1 cellular context compared by ENCODE assay signal in the genomic region with DNA sequence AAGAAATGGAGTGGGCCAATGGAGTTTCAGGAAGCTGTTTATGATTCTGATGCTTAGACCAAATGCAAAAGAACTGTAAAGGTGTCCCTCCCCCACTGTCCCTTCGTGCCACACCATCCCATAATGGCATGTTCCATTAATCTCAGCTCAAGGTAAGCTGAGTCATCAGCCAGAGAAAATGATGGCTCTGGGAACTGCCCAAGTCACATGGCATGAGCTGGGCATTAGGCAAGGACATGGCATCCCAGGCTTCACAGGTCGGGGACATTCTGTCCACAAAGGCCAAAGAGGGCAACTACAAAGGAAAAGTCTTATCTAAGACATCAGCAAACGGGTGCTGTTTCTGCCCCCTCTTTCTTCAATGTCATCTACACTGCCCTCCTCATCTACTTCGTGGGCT.
TF ChIP-seq lines count a peak whose summit lies in the region.

No MANE protein-coding gene starts in this region.

TF ChIP-seq in SK-N-SH treated with all-trans-retinoic acid at 6 μM for 48 hours, 23 proteins besides CTCF, POLR2A, EP300 and RAD21 (continued from another document):
- TF ChIP-seq, protein P1, sequence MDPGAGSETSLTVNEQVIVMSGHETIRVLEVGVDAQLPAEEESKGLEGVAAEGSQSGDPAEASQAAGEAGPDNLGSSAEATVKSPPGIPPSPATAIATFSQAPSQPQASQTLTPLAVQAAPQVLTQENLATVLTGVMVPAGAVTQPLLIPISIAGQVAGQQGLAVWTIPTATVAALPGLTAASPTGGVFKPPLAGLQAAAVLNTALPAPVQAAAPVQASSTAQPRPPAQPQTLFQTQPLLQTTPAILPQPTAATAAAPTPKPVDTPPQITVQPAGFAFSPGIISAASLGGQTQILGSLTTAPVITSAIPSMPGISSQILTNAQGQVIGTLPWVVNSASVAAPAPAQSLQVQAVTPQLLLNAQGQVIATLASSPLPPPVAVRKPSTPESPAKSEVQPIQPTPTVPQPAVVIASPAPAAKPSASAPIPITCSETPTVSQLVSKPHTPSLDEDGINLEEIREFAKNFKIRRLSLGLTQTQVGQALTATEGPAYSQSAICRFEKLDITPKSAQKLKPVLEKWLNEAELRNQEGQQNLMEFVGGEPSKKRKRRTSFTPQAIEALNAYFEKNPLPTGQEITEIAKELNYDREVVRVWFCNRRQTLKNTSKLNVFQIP (CRISPR knock-in tag; IDR thresholded peaks at IDR 0.05; ENCODE audit: borderline replicate concordance, low read depth) = no peak
- TF ChIP-seq, protein P2, sequence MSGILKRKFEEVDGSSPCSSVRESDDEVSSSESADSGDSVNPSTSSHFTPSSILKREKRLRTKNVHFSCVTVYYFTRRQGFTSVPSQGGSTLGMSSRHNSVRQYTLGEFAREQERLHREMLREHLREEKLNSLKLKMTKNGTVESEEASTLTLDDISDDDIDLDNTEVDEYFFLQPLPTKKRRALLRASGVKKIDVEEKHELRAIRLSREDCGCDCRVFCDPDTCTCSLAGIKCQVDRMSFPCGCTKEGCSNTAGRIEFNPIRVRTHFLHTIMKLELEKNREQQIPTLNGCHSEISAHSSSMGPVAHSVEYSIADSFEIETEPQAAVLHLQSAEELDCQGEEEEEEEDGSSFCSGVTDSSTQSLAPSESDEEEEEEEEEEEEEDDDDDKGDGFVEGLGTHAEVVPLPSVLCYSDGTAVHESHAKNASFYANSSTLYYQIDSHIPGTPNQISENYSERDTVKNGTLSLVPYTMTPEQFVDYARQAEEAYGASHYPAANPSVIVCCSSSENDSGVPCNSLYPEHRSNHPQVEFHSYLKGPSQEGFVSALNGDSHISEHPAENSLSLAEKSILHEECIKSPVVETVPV (CRISPR knock-in tag; IDR thresholded peaks at IDR 0.05) = no peak
- TF ChIP-seq TOX (CRISPR knock-in tag; IDR thresholded peaks at IDR 0.05; ENCODE audit: borderline replicate concordance) (no peak), ZNF8 (CRISPR knock-in tag; IDR thresholded peaks at IDR 0.05) (no peak), OSR1 (CRISPR knock-in tag; IDR thresholded peaks at IDR 0.05) (no peak), ZFP3 (CRISPR knock-in tag; IDR thresholded peaks at IDR 0.05) (no peak), CSDC2 (CRISPR knock-in tag; IDR thresholded peaks at IDR 0.05) (no peak), BACH2 (CRISPR knock-in tag; IDR thresholded peaks at IDR 0.05; ENCODE audit: borderline replicate concordance) (no peak)
- TF ChIP-seq, protein P3, sequence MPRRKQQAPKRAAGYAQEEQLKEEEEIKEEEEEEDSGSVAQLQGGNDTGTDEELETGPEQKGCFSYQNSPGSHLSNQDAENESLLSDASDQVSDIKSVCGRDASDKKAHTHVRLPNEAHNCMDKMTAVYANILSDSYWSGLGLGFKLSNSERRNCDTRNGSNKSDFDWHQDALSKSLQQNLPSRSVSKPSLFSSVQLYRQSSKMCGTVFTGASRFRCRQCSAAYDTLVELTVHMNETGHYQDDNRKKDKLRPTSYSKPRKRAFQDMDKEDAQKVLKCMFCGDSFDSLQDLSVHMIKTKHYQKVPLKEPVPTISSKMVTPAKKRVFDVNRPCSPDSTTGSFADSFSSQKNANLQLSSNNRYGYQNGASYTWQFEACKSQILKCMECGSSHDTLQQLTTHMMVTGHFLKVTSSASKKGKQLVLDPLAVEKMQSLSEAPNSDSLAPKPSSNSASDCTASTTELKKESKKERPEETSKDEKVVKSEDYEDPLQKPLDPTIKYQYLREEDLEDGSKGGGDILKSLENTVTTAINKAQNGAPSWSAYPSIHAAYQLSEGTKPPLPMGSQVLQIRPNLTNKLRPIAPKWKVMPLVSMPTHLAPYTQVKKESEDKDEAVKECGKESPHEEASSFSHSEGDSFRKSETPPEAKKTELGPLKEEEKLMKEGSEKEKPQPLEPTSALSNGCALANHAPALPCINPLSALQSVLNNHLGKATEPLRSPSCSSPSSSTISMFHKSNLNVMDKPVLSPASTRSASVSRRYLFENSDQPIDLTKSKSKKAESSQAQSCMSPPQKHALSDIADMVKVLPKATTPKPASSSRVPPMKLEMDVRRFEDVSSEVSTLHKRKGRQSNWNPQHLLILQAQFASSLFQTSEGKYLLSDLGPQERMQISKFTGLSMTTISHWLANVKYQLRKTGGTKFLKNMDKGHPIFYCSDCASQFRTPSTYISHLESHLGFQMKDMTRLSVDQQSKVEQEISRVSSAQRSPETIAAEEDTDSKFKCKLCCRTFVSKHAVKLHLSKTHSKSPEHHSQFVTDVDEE (CRISPR knock-in tag; IDR thresholded peaks at IDR 0.05) = no peak
